ENCODE assay signal across 4 cellular contexts in genomic region chr6:43662948-43663347, GRCh38. TPM values are rescaled to one million over a fixed set of nuclear protein-coding genes. Genes with fewer than 3 reads are reported as not detected.
"Had no signal": no experiment of that assay in that cellular context is flagged by ENCODE, and none has a peak within 500 bp of the region (broad histone marks: within the 10 kb centered on the region; RNA-seq: fewer than 3 reads in every experiment).

No MANE protein-coding gene starts in this region.

RNA-seq across cellular contexts. Expression of gene RSPH9, which starts 18.1 kb away (rescaled TPM):
- total RNA-seq: PC-3, PC-9, SJCRH30, SJSA1 had no signal
